ENCODE assay signal across 7 cellular contexts in the genomic region with DNA sequence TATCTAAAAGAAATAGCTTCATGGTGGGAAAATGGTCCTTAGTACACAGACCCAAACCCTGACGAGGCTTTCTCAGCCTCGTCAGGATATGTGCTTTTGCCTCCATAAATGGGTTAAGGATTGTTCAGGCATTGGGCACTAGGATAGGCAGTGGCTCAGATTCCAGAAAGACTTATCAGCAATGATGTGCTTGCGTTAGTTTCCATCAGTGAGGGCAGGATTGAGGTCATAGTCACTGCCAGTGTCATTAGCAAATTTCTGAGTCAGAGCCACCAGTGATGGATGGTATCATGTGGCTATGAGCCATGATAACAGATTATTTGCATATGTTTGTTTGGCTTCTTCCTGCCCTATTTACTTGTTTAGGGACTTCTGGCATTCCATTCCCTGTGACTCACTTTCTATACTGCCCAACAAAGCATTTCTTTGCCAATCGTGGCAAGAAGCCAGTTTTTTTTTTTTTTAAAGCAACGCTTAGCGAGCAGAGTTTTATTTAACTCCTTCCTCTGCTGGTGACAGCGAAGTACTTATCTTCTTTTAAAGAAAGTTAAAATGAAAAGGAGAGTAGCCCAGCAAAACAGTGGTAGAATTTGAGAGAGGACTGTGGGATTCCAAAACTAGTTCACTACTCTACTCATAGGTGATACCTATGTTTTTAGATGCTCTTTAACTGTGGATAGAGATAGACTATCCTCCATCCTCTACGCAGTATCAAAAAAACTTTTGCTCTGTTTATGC. TPM values are rescaled to one million over a fixed set of nuclear protein-coding genes. Genes with fewer than 3 reads are reported as not detected.
A peak's percentile ranks its signal among the peaks of the same experiment; 100 is the strongest.
DNase-seq lines count a peak whose midpoint lies in the region; ATAC-seq and FAIRE-seq lines count a peak whose summit lies in the region.

No MANE protein-coding gene starts in this region.

- intact Hi-C loops in left colon (cut with DNase I, micrococcal nuclease), result loop anchor here in 1 of 2 donors (10.0 kb wide), 1 partner anchor 299 kb away; no protein-coding TSS in a partner anchor

- ATAC-seq in GM18867 (IDR thresholded peaks at IDR 0.05; ENCODE audit: unreplicated experiment) (peak; percentile 48), left colon (peak; percentile 93), GM18502 (IDR thresholded peaks at IDR 0.05; ENCODE audit: poor library complexity, unreplicated experiment) (no peak)

- in situ Hi-C loops in T47D (cut with HindIII; ENCODE audit: low pct_unique_long_range_greater_than_20kb, low sequenced_read_pairs), result no loop called here

- DNase-seq in NCI-H1048 (lab: John Stamatoyannopoulos, UW), result peak; percentile 65
- DNase-seq in T47D (ENCODE audit: low read depth in 1 of 2, low spot score in 1 of 2), result peak; percentile 25 to 80
- no peak for DNase-seq in left colon
- peak; percentile 90 for DNase-seq in urothelium cell line (ENCODE audit: low spot score)
- no peak for DNase-seq in effector CD4-positive, alpha-beta T cell

- FAIRE-seq in urothelium cell line (lab: Jason Lieb, UNC), result peak; percentile 95

RNA-seq across cellular contexts. Expression of a gene that starts 44.4 kb away (rescaled TPM):
- 1 to 10 TPM in 1 of 2 donors, under 1 TPM in 1; 0.12 to 2.1 TPM for total RNA-seq in left colon

Comparison
In these comparisons a context has a peak if more than half of its experiments do, and no peak if none do; other contexts are left out.
1. DNase-seq: peak in NCI-H1048 (single experiment), T47D (2 of 2) and urothelium cell line (single experiment); none in left colon (0 of 2) and effector CD4-positive, alpha-beta T cell (single experiment).